Comparison of ENCODE assay signal across 15 cellular contexts in genomic region chr10:119449210-119449584, GRCh38.
"Had no signal": no experiment of that assay in that cellular context is flagged by ENCODE, and none has a peak within 500 bp of the region (broad histone marks: within the 10 kb centered on the region; RNA-seq: fewer than 3 reads in every experiment).

No MANE protein-coding gene starts in this region.

- H3K4me3 Mint-ChIP-seq: activated CD4-positive, alpha-beta memory T cell treated with anti-CD3 and anti-CD28 coated beads, Interleukin-2, amount 10 ng/mL, durations not matched to agents 7 days and 5 days; activated CD4-positive, alpha-beta T cell treated with anti-CD3 and anti-CD28 coated beads for 36 hours; activated naive CD8-positive, alpha-beta T cell treated with anti-CD3 and anti-CD28 coated beads, Interleukin-2, amount 50 U/mL, for 24 hours; activated T-cell treated with anti-CD3 and anti-CD28 coated beads, Interleukin-2, amount 50 U/mL, for 72 hours had no signal

- H3K27ac Mint-ChIP-seq: activated CD4-positive, alpha-beta memory T cell treated with anti-CD3 and anti-CD28 coated beads, Interleukin-2, amount 10 ng/mL, durations not matched to agents 7 days and 5 days; activated CD4-positive, alpha-beta T cell treated with anti-CD3 and anti-CD28 coated beads for 36 hours; activated naive CD8-positive, alpha-beta T cell treated with anti-CD3 and anti-CD28 coated beads, Interleukin-2, amount 50 U/mL, for 24 hours; activated T-cell treated with anti-CD3 and anti-CD28 coated beads, Interleukin-2, amount 50 U/mL, for 72 hours had no signal

- H3K9me3 Mint-ChIP-seq: activated CD4-positive, alpha-beta memory T cell treated with anti-CD3 and anti-CD28 coated beads, Interleukin-2, amount 10 ng/mL, durations not matched to agents 7 days and 5 days; activated naive CD8-positive, alpha-beta T cell treated with anti-CD3 and anti-CD28 coated beads, Interleukin-2, amount 50 U/mL, for 24 hours; activated T-cell treated with anti-CD3 and anti-CD28 coated beads, Interleukin-2, amount 50 U/mL, for 72 hours had no signal

- H3K4me1 Mint-ChIP-seq: activated naive CD8-positive, alpha-beta T cell treated with anti-CD3 and anti-CD28 coated beads, Interleukin-2, amount 50 U/mL, for 24 hours had no signal

- H3K79me2 ChIP-seq: hepatocyte had no signal

- DNase-seq: activated CD4-positive, alpha-beta memory T cell treated with anti-CD3 and anti-CD28 coated beads, Interleukin-2, amount 10 ng/mL, durations not matched to agents 7 days and 5 days; activated CD4-positive, alpha-beta T cell treated with anti-CD3 and anti-CD28 coated beads for 36 hours; activated naive CD8-positive, alpha-beta T cell treated with anti-CD3 and anti-CD28 coated beads, Interleukin-2, amount 50 U/mL, for 24 hours; activated T-cell treated with anti-CD3 and anti-CD28 coated beads, Interleukin-2, amount 50 U/mL, for 72 hours; central memory CD4-positive, alpha-beta T cell; cortex of kidney; effector CD8-positive, alpha-beta T cell; stimulated activated CD4-positive, alpha-beta T cell treated with anti-CD3 and anti-CD28 coated beads, Interleukin-4, amount 100 ng/mL, for 4 hours; stomach; WERI-Rb-1 had no signal

- H3K4me3 ChIP-seq: hepatocyte, skin epidermis, stomach, thyroid gland, vagina had no signal

- H2AFZ ChIP-seq: hepatocyte, parathyroid adenoma had no signal

- H3K4me2 ChIP-seq: hepatocyte had no signal

- H3K9me3 ChIP-seq: stomach, thyroid gland, vagina had no signal

- H3K36me3 ChIP-seq: vagina had no signal

- H3K9ac ChIP-seq: parathyroid adenoma had no signal

- H3K27ac ChIP-seq: hepatocyte, parathyroid adenoma, stomach, vagina, WERI-Rb-1 had no signal

- H3K27me3 Mint-ChIP-seq: activated CD4-positive, alpha-beta memory T cell treated with anti-CD3 and anti-CD28 coated beads, Interleukin-2, amount 10 ng/mL, durations not matched to agents 7 days and 5 days; activated CD4-positive, alpha-beta T cell treated with anti-CD3 and anti-CD28 coated beads for 36 hours; activated naive CD8-positive, alpha-beta T cell treated with anti-CD3 and anti-CD28 coated beads, Interleukin-2, amount 50 U/mL, for 24 hours had no signal

- H3K27me3 ChIP-seq: hepatocyte, stomach, thyroid gland, vagina had no signal
